Comparison of ENCODE assay signal across 40 cellular contexts in genomic region chr1:162083273-162083672, GRCh38. TPM values are rescaled to one million over a fixed set of nuclear protein-coding genes. Genes with fewer than 3 reads are reported as not detected.
"Had no signal": no experiment of that assay in that cellular context is flagged by ENCODE, and none has a peak within 500 bp of the region (broad histone marks: within the 10 kb centered on the region; RNA-seq: fewer than 3 reads in every experiment).

No MANE protein-coding gene starts in this region.

- H3K36me3 ChIP-seq: adrenal gland, ascending aorta, brain microvascular endothelial cell, breast epithelium, cardiac muscle cell had no signal

- H3K27me3 Mint-ChIP-seq: brain had no signal

- H3K27ac Mint-ChIP-seq: activated naive CD4-positive, alpha-beta T cell treated with anti-CD3 and anti-CD28 coated beads for 36 hours; activated naive CD4-positive, alpha-beta T cell treated with anti-CD3 and anti-CD28 coated beads, Interleukin-2, amount 10 ng/mL, durations not matched to agents 7 days and 5 days; activated naive CD4-positive, alpha-beta T cell treated with anti-CD3 and anti-CD28 coated beads, Interleukin-2, amount 50 U/mL, for 24 hours; activated naive CD4-positive, alpha-beta T cell treated with anti-CD3 and anti-CD28 coated beads, Interleukin-2, amount 50 U/mL, for 72 hours; activated naive CD8-positive, alpha-beta T cell; activated naive CD8-positive, alpha-beta T cell treated with anti-CD3 and anti-CD28 coated beads for 36 hours; activated naive CD8-positive, alpha-beta T cell treated with anti-CD3 and anti-CD28 coated beads, Interleukin-2, amount 10 ng/mL, durations not matched to agents 7 days and 5 days; activated naive CD8-positive, alpha-beta T cell treated with anti-CD3 and anti-CD28 coated beads, Interleukin-2, amount 50 U/mL, for 24 hours; activated T-cell treated with anti-CD3 and anti-CD28 coated beads, Interleukin-2, amount 50 U/mL, for 24 hours; activated T-cell treated with anti-CD3 and anti-CD28 coated beads, Interleukin-2, amount 50 U/mL, for 72 hours; activated T-helper 1 cell treated with anti-CD3 and anti-CD28 coated beads, Interleukin-12 subunit alpha, Interleukin-12 subunit beta, Interleukin-2, Interleukin-4 antibody, amounts not matched to agents 30 ng/mL and 10 ng/mL and 1 ng/mL, durations not matched to agents 14 hours and 24 hours and 36 hours; activated T-helper 17 cell treated with anti-CD3 and anti-CD28 coated beads, Interleukin-2, amount 50 U/mL, for 72 hours; activated T-helper 2 cell treated with anti-CD3 and anti-CD28 coated beads, Interferon-gamma antibody, Interleukin-2, Interleukin-4, amounts not matched to agents 10 μg/mL and 5 μg/mL and 100 μg/mL, durations not matched to agents 14 hours and 24 hours and 36 hours; brain had no signal

- FAIRE-seq: astrocyte, bronchial epithelial cell had no signal

- ATAC-seq: activated naive CD4-positive, alpha-beta T cell treated with anti-CD3 and anti-CD28 coated beads, Interleukin-2, amount 50 U/mL, for 72 hours; activated naive CD8-positive, alpha-beta T cell treated with anti-CD3 and anti-CD28 coated beads, Interleukin-2, amount 50 U/mL, for 24 hours; activated T-cell treated with anti-CD3 and anti-CD28 coated beads, Interleukin-2, amount 50 U/mL, for 4 hours; activated T-cell treated with anti-CD3 and anti-CD28 coated beads, Interleukin-2, amount 50 U/mL, for 72 hours; activated T-helper 17 cell treated with anti-CD3 and anti-CD28 coated beads, Interleukin-2, amount 50 U/mL, for 72 hours; body of pancreas had no signal

- H3K4me3 ChIP-seq: adrenal gland, ascending aorta, body of pancreas, breast epithelium, cardiac muscle cell had no signal

- DNase-seq: activated effector memory CD4-positive, alpha-beta T cell treated with anti-CD3 and anti-CD28 coated beads, Interleukin-2, amount 50 U/mL, for 16 hours; activated effector memory CD4-positive, alpha-beta T cell treated with Interleukin-2 at 50 U/mL for 16 hours; activated gamma-delta T cell; activated gamma-delta T cell treated with Interleukin-2 at 50 U/mL for 16 hours; activated naive CD4-positive, alpha-beta T cell; activated naive CD4-positive, alpha-beta T cell treated with anti-CD3 and anti-CD28 coated beads for 36 hours; activated naive CD4-positive, alpha-beta T cell treated with anti-CD3 and anti-CD28 coated beads, Interleukin-2, amount 10 ng/mL, durations not matched to agents 7 days and 5 days; activated naive CD4-positive, alpha-beta T cell treated with anti-CD3 and anti-CD28 coated beads, Interleukin-2, amount 50 U/mL, for 16 hours; activated naive CD4-positive, alpha-beta T cell treated with Interleukin-2 at 50 U/mL for 16 hours; activated naive CD8-positive, alpha-beta T cell treated with anti-CD3 and anti-CD28 coated beads for 36 hours; activated naive CD8-positive, alpha-beta T cell treated with anti-CD3 and anti-CD28 coated beads, Interleukin-2, amount 10 ng/mL, durations not matched to agents 7 days and 5 days; activated naive CD8-positive, alpha-beta T cell treated with anti-CD3 and anti-CD28 coated beads, Interleukin-2, amount 50 U/mL, for 24 hours; activated T-cell treated with anti-CD3 and anti-CD28 coated beads, Interleukin-2, amount 50 U/mL, for 1 hour; activated T-cell treated with anti-CD3 and anti-CD28 coated beads, Interleukin-2, amount 50 U/mL, for 24 hours; activated T-cell treated with anti-CD3 and anti-CD28 coated beads, Interleukin-2, amount 50 U/mL, for 4 hours; activated T-cell treated with anti-CD3 and anti-CD28 coated beads, Interleukin-2, amount 50 U/mL, for 48 hours; activated T-cell treated with anti-CD3 and anti-CD28 coated beads, Interleukin-2, amount 50 U/mL, for 72 hours; adrenal gland; amniotic stem cell; amygdala; anterior cingulate cortex; aorta; body of pancreas; brain microvascular endothelial cell; caudate nucleus; central memory CD4-positive, alpha-beta T cell; cerebellar nuclear complex had no signal

- H3K4me3 Mint-ChIP-seq: activated naive CD4-positive, alpha-beta T cell treated with anti-CD3 and anti-CD28 coated beads for 36 hours; activated naive CD4-positive, alpha-beta T cell treated with anti-CD3 and anti-CD28 coated beads, Interleukin-2, amount 10 ng/mL, durations not matched to agents 7 days and 5 days; activated naive CD4-positive, alpha-beta T cell treated with anti-CD3 and anti-CD28 coated beads, Interleukin-2, amount 50 U/mL, for 24 hours; activated naive CD8-positive, alpha-beta T cell; activated naive CD8-positive, alpha-beta T cell treated with anti-CD3 and anti-CD28 coated beads for 36 hours; activated naive CD8-positive, alpha-beta T cell treated with anti-CD3 and anti-CD28 coated beads, Interleukin-2, amount 10 ng/mL, durations not matched to agents 7 days and 5 days; activated naive CD8-positive, alpha-beta T cell treated with anti-CD3 and anti-CD28 coated beads, Interleukin-2, amount 50 U/mL, for 24 hours; activated T-cell treated with anti-CD3 and anti-CD28 coated beads, Interleukin-2, amount 50 U/mL, for 24 hours; activated T-cell treated with anti-CD3 and anti-CD28 coated beads, Interleukin-2, amount 50 U/mL, for 4 hours; activated T-cell treated with anti-CD3 and anti-CD28 coated beads, Interleukin-2, amount 50 U/mL, for 72 hours; activated T-helper 1 cell treated with anti-CD3 and anti-CD28 coated beads, Interleukin-12 subunit alpha, Interleukin-12 subunit beta, Interleukin-2, Interleukin-4 antibody, amounts not matched to agents 30 ng/mL and 10 ng/mL and 1 ng/mL, durations not matched to agents 14 hours and 24 hours and 36 hours; activated T-helper 17 cell treated with anti-CD3 and anti-CD28 coated beads, Interleukin-2, amount 50 U/mL, for 72 hours; brain; central memory CD8-positive, alpha-beta T cell had no signal

- H3K4me1 Mint-ChIP-seq: activated naive CD4-positive, alpha-beta T cell treated with anti-CD3 and anti-CD28 coated beads, Interleukin-2, amount 10 ng/mL, durations not matched to agents 7 days and 5 days; activated naive CD4-positive, alpha-beta T cell treated with anti-CD3 and anti-CD28 coated beads, Interleukin-2, amount 50 U/mL, for 24 hours; activated naive CD8-positive, alpha-beta T cell treated with anti-CD3 and anti-CD28 coated beads for 36 hours; activated naive CD8-positive, alpha-beta T cell treated with anti-CD3 and anti-CD28 coated beads, Interleukin-2, amount 10 ng/mL, durations not matched to agents 7 days and 5 days; activated naive CD8-positive, alpha-beta T cell treated with anti-CD3 and anti-CD28 coated beads, Interleukin-2, amount 50 U/mL, for 24 hours; activated T-helper 17 cell treated with anti-CD3 and anti-CD28 coated beads, Interleukin-2, amount 50 U/mL, for 72 hours; central memory CD8-positive, alpha-beta T cell had no signal

- H3K27ac ChIP-seq: adrenal gland, ascending aorta, body of pancreas, brain microvascular endothelial cell, breast epithelium, cardiac muscle cell had no signal

- H3K27me3 ChIP-seq: adrenal gland, ascending aorta, body of pancreas, brain microvascular endothelial cell, breast epithelium, cardiac muscle cell had no signal

- H3K9me3 ChIP-seq: adrenal gland, ascending aorta, body of pancreas, breast epithelium had no signal

- H3K4me1 ChIP-seq: body of pancreas, breast epithelium had no signal

- H3K9me3 Mint-ChIP-seq: activated naive CD4-positive, alpha-beta T cell treated with anti-CD3 and anti-CD28 coated beads for 36 hours; activated naive CD4-positive, alpha-beta T cell treated with anti-CD3 and anti-CD28 coated beads, Interleukin-2, amount 10 ng/mL, durations not matched to agents 7 days and 5 days; activated naive CD4-positive, alpha-beta T cell treated with anti-CD3 and anti-CD28 coated beads, Interleukin-2, amount 50 U/mL, for 24 hours; activated naive CD4-positive, alpha-beta T cell treated with anti-CD3 and anti-CD28 coated beads, Interleukin-2, amount 50 U/mL, for 72 hours; activated naive CD8-positive, alpha-beta T cell treated with anti-CD3 and anti-CD28 coated beads, Interleukin-2, amount 10 ng/mL, durations not matched to agents 7 days and 5 days; activated T-cell treated with anti-CD3 and anti-CD28 coated beads, Interleukin-2, amount 50 U/mL, for 72 hours; activated T-helper 1 cell treated with anti-CD3 and anti-CD28 coated beads, Interleukin-12 subunit alpha, Interleukin-12 subunit beta, Interleukin-2, Interleukin-4 antibody, amounts not matched to agents 30 ng/mL and 10 ng/mL and 1 ng/mL, durations not matched to agents 14 hours and 24 hours and 36 hours; activated T-helper 2 cell treated with anti-CD3 and anti-CD28 coated beads, Interferon-gamma antibody, Interleukin-2, Interleukin-4, amounts not matched to agents 10 μg/mL and 5 μg/mL and 100 μg/mL, durations not matched to agents 14 hours and 24 hours and 36 hours; central memory CD8-positive, alpha-beta T cell had no signal

- H3K36me3 Mint-ChIP-seq: activated naive CD4-positive, alpha-beta T cell treated with anti-CD3 and anti-CD28 coated beads, Interleukin-2, amount 10 ng/mL, durations not matched to agents 7 days and 5 days; activated naive CD8-positive, alpha-beta T cell treated with anti-CD3 and anti-CD28 coated beads for 36 hours; activated naive CD8-positive, alpha-beta T cell treated with anti-CD3 and anti-CD28 coated beads, Interleukin-2, amount 10 ng/mL, durations not matched to agents 7 days and 5 days had no signal

RNA-seq across cellular contexts. Expression of gene NOS1AP, which starts 13.8 kb away (rescaled TPM):
- total RNA-seq: activated naive CD8-positive, alpha-beta T cell treated with anti-CD3 and anti-CD28 coated beads, Interleukin-2, amount 10 ng/mL, durations not matched to agents 7 days and 5 days; activated T-helper 2 cell treated with anti-CD3 and anti-CD28 coated beads, Interferon-gamma antibody, Interleukin-2, Interleukin-4, amounts not matched to agents 10 μg/mL and 5 μg/mL and 100 μg/mL, durations not matched to agents 14 hours and 24 hours and 36 hours had no signal

RNA-seq across cellular contexts. Expression of gene OLFML2B, which starts 59.6 kb away (rescaled TPM):
- total RNA-seq: activated T-cell treated with anti-CD3 and anti-CD28 coated beads, Interleukin-2, amount 50 U/mL, for 72 hours; activated T-helper 1 cell treated with anti-CD3 and anti-CD28 coated beads, Interleukin-12 subunit alpha, Interleukin-12 subunit beta, Interleukin-2, Interleukin-4 antibody, amounts not matched to agents 30 ng/mL and 10 ng/mL and 1 ng/mL, durations not matched to agents 14 hours and 24 hours and 36 hours; activated T-helper 17 cell treated with anti-CD3 and anti-CD28 coated beads, Interleukin-2, amount 50 U/mL, for 72 hours; activated T-helper 2 cell treated with anti-CD3 and anti-CD28 coated beads, Interferon-gamma antibody, Interleukin-2, Interleukin-4, amounts not matched to agents 10 μg/mL and 5 μg/mL and 100 μg/mL, durations not matched to agents 14 hours and 24 hours and 36 hours; bronchial epithelial cell had no signal
